ENCODE assay signal across 15 cellular contexts in genomic region chrX:31715675-31716074, GRCh38.
"Had no signal": no experiment of that assay in that cellular context is flagged by ENCODE, and none has a peak within 500 bp of the region (broad histone marks: within the 10 kb centered on the region; RNA-seq: fewer than 3 reads in every experiment).

No MANE protein-coding gene starts in this region.

- H3K36me3 ChIP-seq: gastroesophageal sphincter, lower lobe of right lung, thyroid gland, uterus had no signal

- H3K9me3 ChIP-seq: gastroesophageal sphincter, lower lobe of right lung, thyroid gland, uterus had no signal

- H3K4me1 Mint-ChIP-seq: central memory CD8-positive, alpha-beta T cell; naive B cell had no signal

- H3K36me3 Mint-ChIP-seq: naive B cell had no signal

- DNase-seq: activated CD4-positive, alpha-beta T cell treated with anti-CD3 and anti-CD28 coated beads for 4 hours; activated naive CD4-positive, alpha-beta T cell treated with anti-CD3 and anti-CD28 coated beads for 36 hours; hippocampal formation; lower lobe of right lung; midbrain; naive B cell; T1000; thyroid gland; uterus had no signal

- H3K27ac ChIP-seq: gastroesophageal sphincter, lower lobe of right lung, parathyroid adenoma, skin epidermis, thyroid gland, uterus, VCaP had no signal

- H3K27ac Mint-ChIP-seq: activated naive CD4-positive, alpha-beta T cell treated with anti-CD3 and anti-CD28 coated beads for 36 hours; activated T-helper 1 cell treated with anti-CD3 and anti-CD28 coated beads, Interleukin-12 subunit alpha, Interleukin-12 subunit beta, Interleukin-2, Interleukin-4 antibody, amounts not matched to agents 30 ng/mL and 10 ng/mL and 1 ng/mL, durations not matched to agents 14 hours and 24 hours and 36 hours; naive B cell had no signal

- ATAC-seq: gastroesophageal sphincter, lower lobe of right lung had no signal

- H3K27me3 Mint-ChIP-seq: central memory CD8-positive, alpha-beta T cell; naive B cell had no signal

- H3K4me1 ChIP-seq: gastroesophageal sphincter, lower lobe of right lung, parathyroid adenoma, thyroid gland, uterus had no signal

- H3K9me3 Mint-ChIP-seq: activated naive CD4-positive, alpha-beta T cell treated with anti-CD3 and anti-CD28 coated beads for 36 hours; activated T-helper 1 cell treated with anti-CD3 and anti-CD28 coated beads, Interleukin-12 subunit alpha, Interleukin-12 subunit beta, Interleukin-2, Interleukin-4 antibody, amounts not matched to agents 30 ng/mL and 10 ng/mL and 1 ng/mL, durations not matched to agents 14 hours and 24 hours and 36 hours; central memory CD8-positive, alpha-beta T cell had no signal

- H3K4me3 ChIP-seq: gastroesophageal sphincter, lower lobe of right lung, skin epidermis, thyroid gland, uterus had no signal

- H3K27me3 ChIP-seq: gastroesophageal sphincter, thyroid gland, uterus had no signal

- H3K4me3 Mint-ChIP-seq: activated naive CD4-positive, alpha-beta T cell treated with anti-CD3 and anti-CD28 coated beads for 36 hours; activated T-helper 1 cell treated with anti-CD3 and anti-CD28 coated beads, Interleukin-12 subunit alpha, Interleukin-12 subunit beta, Interleukin-2, Interleukin-4 antibody, amounts not matched to agents 30 ng/mL and 10 ng/mL and 1 ng/mL, durations not matched to agents 14 hours and 24 hours and 36 hours; central memory CD8-positive, alpha-beta T cell; naive B cell had no signal
